In the genomic region with DNA sequence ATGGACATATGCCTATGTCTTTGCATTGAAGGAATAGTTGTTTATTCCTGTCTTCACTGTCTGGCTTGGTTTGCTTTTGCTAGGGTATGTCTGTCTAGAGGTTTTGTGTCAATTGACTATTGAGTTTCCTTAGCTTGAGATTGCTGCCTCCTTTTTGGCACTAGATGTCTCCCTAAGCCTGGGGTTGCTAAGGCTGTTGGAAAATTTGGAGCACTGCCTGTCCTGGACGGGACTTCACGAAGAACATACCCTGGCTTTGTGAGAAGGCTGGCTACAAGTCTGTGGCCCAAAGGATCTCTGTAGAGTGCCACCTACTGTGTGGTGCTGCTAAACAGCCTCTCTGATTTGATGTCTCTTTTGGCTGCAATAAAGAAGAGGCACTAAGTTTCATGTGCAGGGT, we compare ENCODE assay signal across 13 cellular contexts.
DNase-seq lines count a peak whose midpoint lies in the region; ATAC-seq and TF ChIP-seq lines count a peak whose summit lies in the region.
"Had no signal": no experiment of that assay in that cellular context is flagged by ENCODE, and none has a peak within 500 bp of the region (broad histone marks: within the 10 kb centered on the region; RNA-seq: fewer than 3 reads in every experiment).

No MANE protein-coding gene starts in this region.

- H3K27me3 Mint-ChIP-seq in endodermal cell (ENCODE audit: insufficient read depth), result no peaks in the 10 kb centered on the region
- H3K27me3 Mint-ChIP-seq in neural progenitor cell (ENCODE audit: insufficient read depth, low read depth), result no peaks in the 10 kb centered on the region
- H3K27me3 Mint-ChIP-seq: dendritic cell treated with granulocyte-macrophage colony-stimulating factor and Interleukin-4, amounts not matched to agents 40 ng/mL and 50 ng/mL, for 4 days had no signal

- DNase-seq in NAMALWA (ENCODE audit: low spot score) (peak; percentile 1), endodermal cell (peak; percentile 75), neural progenitor cell (ENCODE audit: low spot score) (peak; percentile 59), cerebellar nuclear complex (lab: John Stamatoyannopoulos, UW) (no peak), cardiac septum (ENCODE audit: low spot score) (no peak), colonic mucosa (no peak)
- DNase-seq: activated CD4-positive, alpha-beta memory T cell treated with anti-CD3 and anti-CD28 coated beads, Interleukin-2, amount 10 ng/mL, durations not matched to agents 7 days and 5 days; activated naive CD4-positive, alpha-beta T cell treated with anti-CD3 and anti-CD28 coated beads, Interleukin-2, amount 50 U/mL, for 16 hours; NCI-H510A had no signal

- no peaks in the 10 kb centered on the region for H3K9me3 ChIP-seq in endodermal cell (ENCODE audit: control insufficient read depth, low read length)
- peaks cover 4% of the 10 kb centered on the region for H3K9me3 ChIP-seq in neural progenitor cell (ENCODE audit: low read depth)
- no peaks in the 10 kb centered on the region for H3K9me3 ChIP-seq in colonic mucosa

- H3K36me3 ChIP-seq in endodermal cell (ENCODE audit: control insufficient read depth, insufficient read depth, low read length) (no peaks in the 10 kb centered on the region), neural progenitor cell (no peaks in the 10 kb centered on the region), colonic mucosa (no peaks in the 10 kb centered on the region)

- H3K4me1 ChIP-seq in endodermal cell (ENCODE audit: control insufficient read depth, insufficient read depth, low read length) (no peaks in the 10 kb centered on the region), neural progenitor cell (no peaks in the 10 kb centered on the region), colonic mucosa (no peaks in the 10 kb centered on the region)

- H3K27ac Mint-ChIP-seq in endodermal cell, result no peak overlapping the region
- no peak overlapping the region for H3K27ac Mint-ChIP-seq in neural progenitor cell
- H3K27ac Mint-ChIP-seq: activated CD4-positive, alpha-beta memory T cell treated with anti-CD3 and anti-CD28 coated beads, Interleukin-2, amount 10 ng/mL, durations not matched to agents 7 days and 5 days; dendritic cell treated with granulocyte-macrophage colony-stimulating factor and Interleukin-4, amounts not matched to agents 40 ng/mL and 50 ng/mL, for 4 days had no signal

- no peaks in the 10 kb centered on the region for H3F3A ChIP-seq in neural progenitor cell (ENCODE audit: low read depth)

- intact Hi-C loops in cardiac septum (cut with DNase I) (loop anchor here (10.0 kb wide), 1 partner anchor 306 kb away; no protein-coding TSS in a partner anchor), colonic mucosa (cut with DNase I) (loop anchor here (10.0 kb wide), 1 partner anchor 306 kb away; no protein-coding TSS in a partner anchor)

- no peaks in the 10 kb centered on the region for H4K20me1 ChIP-seq in neural progenitor cell (ENCODE audit: low read depth)

- H3K27me3 ChIP-seq in endodermal cell (ENCODE audit: control insufficient read depth, insufficient read depth, low read length, poor library complexity, severe bottlenecking) (no peaks in the 10 kb centered on the region), neural progenitor cell (no peaks in the 10 kb centered on the region), colonic mucosa (no peaks in the 10 kb centered on the region)

- peak overlapping the region; percentile 55 for H2AFZ ChIP-seq in neural progenitor cell (replicated peaks)

- H3K4me2 ChIP-seq in neural progenitor cell, result no peak overlapping the region

- H3K4me3 ChIP-seq in endodermal cell (ENCODE audit: low read length) (no peak overlapping the region), neural progenitor cell (no peak overlapping the region), colonic mucosa (no peak overlapping the region)
- H3K4me3 ChIP-seq: lung had no signal

- H3K4me1 Mint-ChIP-seq in endodermal cell (peaks cover 2% of the 10 kb centered on the region), neural progenitor cell (no peaks in the 10 kb centered on the region)
- H3K4me1 Mint-ChIP-seq: activated CD4-positive, alpha-beta memory T cell treated with anti-CD3 and anti-CD28 coated beads, Interleukin-2, amount 10 ng/mL, durations not matched to agents 7 days and 5 days had no signal

- no peaks in the 10 kb centered on the region for H3K36me3 Mint-ChIP-seq in endodermal cell (ENCODE audit: low read depth)
- H3K36me3 Mint-ChIP-seq in neural progenitor cell, result no peaks in the 10 kb centered on the region

- H3K9me3 Mint-ChIP-seq in endodermal cell, result peaks cover 25% of the 10 kb centered on the region
- H3K9me3 Mint-ChIP-seq in neural progenitor cell, result no peaks in the 10 kb centered on the region
- H3K9me3 Mint-ChIP-seq: activated CD4-positive, alpha-beta memory T cell treated with anti-CD3 and anti-CD28 coated beads, Interleukin-2, amount 10 ng/mL, durations not matched to agents 7 days and 5 days; dendritic cell treated with granulocyte-macrophage colony-stimulating factor and Interleukin-4, amounts not matched to agents 40 ng/mL and 50 ng/mL, for 4 days had no signal

- WGBS in endodermal cell (ENCODE audit: insufficient coverage in 1 of 2, insufficient read length in 1 of 2), 2 experiments, result 14% methylated on average over 2 of the region's 2 CpGs; no CpG with 5 or more reads in 1 of the 2 experiments

- H3K9ac ChIP-seq in endodermal cell (ENCODE audit: extremely low read depth, low read length, poor library complexity, severe bottlenecking) (no peak overlapping the region), neural progenitor cell (no peak overlapping the region), colonic mucosa (ENCODE audit: low read depth in 2 of 2, low read length in 2 of 2) (no peak overlapping the region)

- TF ChIP-seq CTCF in GM12873 (IDR thresholded peaks at IDR 0.05; ENCODE audit: insufficient read depth, low read depth, low read length, missing control alignments) (peak; percentile 14), endodermal cell (conservative IDR thresholded peaks at IDR 0.05) (peak; percentile 69), neural progenitor cell (IDR thresholded peaks at IDR 0.05) (peak; percentile 55), colonic mucosa (IDR thresholded peaks at IDR 0.05) (no peak)

- H3K4me3 Mint-ChIP-seq in endodermal cell (no peak overlapping the region), neural progenitor cell (no peak overlapping the region)
- H3K4me3 Mint-ChIP-seq: activated CD4-positive, alpha-beta memory T cell treated with anti-CD3 and anti-CD28 coated beads, Interleukin-2, amount 10 ng/mL, durations not matched to agents 7 days and 5 days; dendritic cell treated with granulocyte-macrophage colony-stimulating factor and Interleukin-4, amounts not matched to agents 40 ng/mL and 50 ng/mL, for 4 days had no signal

- ATAC-seq in HG02885 (IDR thresholded peaks at IDR 0.05; ENCODE audit: poor library complexity, unreplicated experiment), result no peak

- H3K79me2 ChIP-seq in neural progenitor cell (ENCODE audit: low read depth), result no peaks in the 10 kb centered on the region

- no peak overlapping the region for H3K27ac ChIP-seq in endodermal cell (ENCODE audit: low read depth, low read length)
- H3K27ac ChIP-seq in neural progenitor cell, result no peak overlapping the region
- H3K27ac ChIP-seq in colonic mucosa, result no peak overlapping the region

Comparison
In these comparisons a context has a peak if more than half of its experiments do, and no peak if none do; other contexts are left out.
1. DNase-seq: peak in NAMALWA (single experiment), endodermal cell (single experiment) and neural progenitor cell (single experiment); none in cerebellar nuclear complex (0 of 2), cardiac septum (single experiment) and colonic mucosa (single experiment).